In genomic region chr1:224703702-224704408, GRCh38 we compare ENCODE assay signal across 17 cellular contexts.
"Had no signal": no experiment of that assay in that cellular context is flagged by ENCODE, and none has a peak within 500 bp of the region (broad histone marks: within the 10 kb centered on the region; RNA-seq: fewer than 3 reads in every experiment).

No MANE protein-coding gene starts in this region.

- H3K9me3 ChIP-seq: esophagus muscularis mucosa, gastroesophageal sphincter, heart right ventricle, left ventricle myocardium inferior, prostate gland, stomach had no signal

- H3K4me3 Mint-ChIP-seq: neural crest cell, type B pancreatic cell had no signal

- H3K36me3 Mint-ChIP-seq: activated naive CD4-positive, alpha-beta T cell treated with anti-CD3 and anti-CD28 coated beads, Interleukin-2, amount 50 U/mL, for 72 hours; type B pancreatic cell had no signal

- H3K4me3 ChIP-seq: esophagus muscularis mucosa, gastroesophageal sphincter, heart right ventricle, left ventricle myocardium inferior, prostate gland, stomach had no signal

- H3K27ac ChIP-seq: esophagus muscularis mucosa, gastroesophageal sphincter, heart right ventricle, left ventricle myocardium inferior, prostate gland, stomach, VCaP had no signal

- DNase-seq: activated CD4-positive, alpha-beta T cell treated with anti-CD3 and anti-CD28 coated beads for 1 hour; activated CD4-positive, alpha-beta T cell treated with anti-CD3 and anti-CD28 coated beads, Interleukin-2, amount 50 U/mL, for 4 hours; activated gamma-delta T cell; effector CD8-positive, alpha-beta T cell; heart right ventricle; left ventricle myocardium inferior; mammary epithelial cell; right cardiac atrium; stimulated activated CD4-positive, alpha-beta T cell treated with anti-CD3 and anti-CD28 coated beads, Interleukin-2, amount 100 ng/mL, for 24 hours; stomach had no signal

- H3K27ac Mint-ChIP-seq: activated naive CD4-positive, alpha-beta T cell treated with anti-CD3 and anti-CD28 coated beads, Interleukin-2, amount 50 U/mL, for 72 hours; type B pancreatic cell had no signal

- H3K36me3 ChIP-seq: esophagus muscularis mucosa, gastroesophageal sphincter, heart right ventricle, left ventricle myocardium inferior, prostate gland, stomach had no signal

- H3K27me3 ChIP-seq: esophagus muscularis mucosa, gastroesophageal sphincter, stomach had no signal

- H3K4me1 ChIP-seq: esophagus muscularis mucosa, gastroesophageal sphincter, heart right ventricle, left ventricle myocardium inferior, prostate gland, stomach had no signal

- H3K9me3 Mint-ChIP-seq: activated naive CD4-positive, alpha-beta T cell treated with anti-CD3 and anti-CD28 coated beads, Interleukin-2, amount 50 U/mL, for 72 hours; neural crest cell; type B pancreatic cell had no signal
